In genomic region chr12:53217049-53217929, GRCh38 we compare ENCODE assay signal across 8 cellular contexts. TPM values are rescaled to one million over a fixed set of nuclear protein-coding genes. Genes with fewer than 3 reads are reported as not detected.
DNase-seq lines count a peak whose midpoint lies in the region; FAIRE-seq and TF ChIP-seq lines count a peak whose summit lies in the region.

No MANE protein-coding gene starts in this region.

- TF ChIP-seq CTCF in AG04449 (IDR thresholded peaks at IDR 0.05; ENCODE audit: insufficient read depth, low read length, missing control alignments), result no peak
- no peak for TF ChIP-seq CTCF in brain (conservative IDR thresholded peaks at IDR 0.05)
- no peak for TF ChIP-seq CTCF in GM10266 (IDR thresholded peaks at IDR 0.05; ENCODE audit: control insufficient read depth, insufficient read depth, low read depth, missing control alignments)

- peaks cover 0 to 3% (median 0%) of the 10 kb centered on the region in 5 experiments for H3K9me3 Mint-ChIP-seq in brain

- CTCF ChIA-PET in AG04449 (lab: Yijun Ruan, JAX), result interaction anchor here (1.0 to 24.6 kb wide), 10 partner anchors 8 to 128 kb away, joined by 3 to 659 read pairs (median 9); partner anchors contain the start of genes AAAS, ESPL1, ITGB7 and MYG1

- H3K4me3 Mint-ChIP-seq in brain, result peak overlapping the region; percentile 73 to 97 (median 85)

- POLR2A ChIA-PET in AG04449 (lab: Yijun Ruan, JAX), result interaction anchor here (1.4 kb wide), 1 partner anchor 104 kb away, joined by 3 read pairs; the partner anchor contains the start of gene AAAS

- no peak for FAIRE-seq in RCC 7860 (lab: Jason Lieb, UNC)

- H3K27me3 Mint-ChIP-seq in brain, result peaks cover 27% of the 10 kb centered on the region

- H3K27ac Mint-ChIP-seq in brain, result peak overlapping the region; percentile 74 to 94 (median 91)

- no peaks in the 10 kb centered on the region for H3K36me3 Mint-ChIP-seq in brain

- DNase-seq in AG04449 (ENCODE audit: low read depth, low spot score), result no peak
- peak; percentile 78 for DNase-seq in MV-4-11 (lab: John Stamatoyannopoulos, UW)
- DNase-seq in medulla oblongata (ENCODE audit: extremely low spot score), result peak; percentile 12
- DNase-seq in RCC 7860 (ENCODE audit: low spot score), result no peak
- no peak for DNase-seq in SKM-1 treated with dmso at 0.1 percent for 144 hours (lab: John Stamatoyannopoulos, UW; ENCODE audit: unreplicated experiment)
- no peak for DNase-seq in GM10266 (ENCODE audit: extremely low spot score)
- DNase-seq in HuH-7.5 (ENCODE audit: low spot score), result no peak

- H3K4me1 Mint-ChIP-seq in brain, result peaks cover 54% of the 10 kb centered on the region

- H3K4me3 ChIP-seq in AG04449 (ENCODE audit: low read depth, low read length), result peak overlapping the region; percentile 95

RNA-seq across cellular contexts. Expression of gene ITGB7, which starts 10.2 kb away (rescaled TPM):
- 0.39 TPM for polyA plus RNA-seq in brain (ENCODE audit: insufficient read depth, low read depth, low replicate concordance)

RNA-seq across cellular contexts. Expression of gene RARG, which starts 14.7 kb away (rescaled TPM):
- polyA plus RNA-seq in brain (ENCODE audit: insufficient read depth, low read depth, low replicate concordance), result 4.1 TPM

RNA-seq across cellular contexts. Expression of gene CSAD, which starts 36.6 kb away (rescaled TPM):
- 2.6 TPM for polyA plus RNA-seq in brain (ENCODE audit: insufficient read depth, low read depth, low replicate concordance)

RNA-seq across cellular contexts. Expression of gene ZNF740, which starts 36.8 kb away (rescaled TPM):
- polyA plus RNA-seq in brain (ENCODE audit: insufficient read depth, low read depth, low replicate concordance), result 11.0 TPM

RNA-seq across cellular contexts. Expression of gene ESPL1, which starts 50.8 kb away (rescaled TPM):
- 11.8 TPM for polyA plus RNA-seq in brain (ENCODE audit: insufficient read depth, low read depth, low replicate concordance)

Comparison
In these comparisons a context has a peak if more than half of its experiments do, and no peak if none do; other contexts are left out.
1. DNase-seq: peak in MV-4-11 (single experiment) and medulla oblongata (single experiment); none in AG04449 (single experiment), RCC 7860 (single experiment), SKM-1 treated with dmso at 0.1 percent for 144 hours (single experiment), GM10266 (single experiment) and HuH-7.5 (single experiment).